ENCODE assay signal across 35 cellular contexts in the genomic region with DNA sequence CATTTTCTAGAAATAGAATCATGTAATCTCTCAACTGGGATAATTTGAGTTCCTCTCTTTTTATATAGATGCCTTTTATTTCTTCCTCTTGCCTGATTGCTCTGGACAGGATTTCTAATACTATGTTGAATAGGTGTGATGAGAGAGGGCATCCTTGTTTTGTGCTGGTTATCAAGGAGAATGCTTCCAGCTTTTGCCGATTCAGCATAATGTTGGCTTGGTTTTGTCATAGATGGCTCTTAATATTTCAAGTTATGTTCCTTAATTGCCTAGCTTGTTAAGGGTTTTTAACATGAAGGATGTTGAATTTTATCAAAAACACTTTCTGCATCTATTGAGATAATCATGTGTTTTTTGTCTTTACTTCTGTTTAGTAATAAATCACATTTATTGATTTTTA. TPM values are rescaled to one million over a fixed set of nuclear protein-coding genes. Genes with fewer than 3 reads are reported as not detected.
"Had no signal": no experiment of that assay in that cellular context is flagged by ENCODE, and none has a peak within 500 bp of the region (broad histone marks: within the 10 kb centered on the region; RNA-seq: fewer than 3 reads in every experiment).

No MANE protein-coding gene starts in this region.

- H3K4me1 ChIP-seq: ascending aorta, body of pancreas, breast epithelium had no signal

- H3K4me1 Mint-ChIP-seq: activated B cell treated with CpG ODN at 0.5 μM for 24 hours; activated CD4-positive, alpha-beta memory T cell treated with anti-CD3 and anti-CD28 coated beads, Interleukin-2, amount 10 ng/mL, durations not matched to agents 7 days and 5 days; activated CD4-positive, alpha-beta T cell treated with anti-CD3 and anti-CD28 coated beads, Interleukin-2, amount 10 ng/mL, durations not matched to agents 7 days and 5 days; activated CD8-positive, alpha-beta memory T cell treated with anti-CD3 and anti-CD28 coated beads, Interleukin-2, amount 10 ng/mL, durations not matched to agents 7 days and 5 days; activated naive CD4-positive, alpha-beta T cell treated with anti-CD3 and anti-CD28 coated beads, Interleukin-2, amount 10 ng/mL, durations not matched to agents 7 days and 5 days; activated naive CD4-positive, alpha-beta T cell treated with anti-CD3 and anti-CD28 coated beads, Interleukin-2, amount 50 U/mL, for 24 hours; activated naive CD8-positive, alpha-beta T cell treated with anti-CD3 and anti-CD28 coated beads, Interleukin-2, amount 10 ng/mL, durations not matched to agents 7 days and 5 days; activated naive CD8-positive, alpha-beta T cell treated with anti-CD3 and anti-CD28 coated beads, Interleukin-2, amount 50 U/mL, for 24 hours had no signal

- H3K36me3 Mint-ChIP-seq: activated CD8-positive, alpha-beta memory T cell treated with anti-CD3 and anti-CD28 coated beads, Interleukin-2, amount 10 ng/mL, durations not matched to agents 7 days and 5 days; activated naive CD4-positive, alpha-beta T cell treated with anti-CD3 and anti-CD28 coated beads, Interleukin-2, amount 10 ng/mL, durations not matched to agents 7 days and 5 days; activated naive CD4-positive, alpha-beta T cell treated with anti-CD3 and anti-CD28 coated beads, Interleukin-2, amount 50 U/mL, for 24 hours; activated naive CD8-positive, alpha-beta T cell; activated naive CD8-positive, alpha-beta T cell treated with anti-CD3 and anti-CD28 coated beads, Interleukin-2, amount 10 ng/mL, durations not matched to agents 7 days and 5 days had no signal

- H3K27me3 ChIP-seq: ascending aorta, body of pancreas, brain microvascular endothelial cell had no signal

- H3K4me3 ChIP-seq: ascending aorta, body of pancreas, breast epithelium had no signal

- H3K27ac Mint-ChIP-seq: activated B cell treated with CpG ODN at 0.5 μM for 24 hours; activated CD4-positive, alpha-beta memory T cell treated with anti-CD3 and anti-CD28 coated beads, Interleukin-2, amount 10 ng/mL, durations not matched to agents 7 days and 5 days; activated CD4-positive, alpha-beta T cell treated with anti-CD3 and anti-CD28 coated beads, Interleukin-2, amount 10 ng/mL, durations not matched to agents 7 days and 5 days; activated CD8-positive, alpha-beta memory T cell treated with anti-CD3 and anti-CD28 coated beads, Interleukin-2, amount 10 ng/mL, durations not matched to agents 7 days and 5 days; activated CD8-positive, alpha-beta T cell treated with anti-CD3 and anti-CD28 coated beads, Interleukin-2, amount 10 ng/mL, durations not matched to agents 7 days and 5 days; activated naive CD4-positive, alpha-beta T cell treated with anti-CD3 and anti-CD28 coated beads, Interleukin-2, amount 10 ng/mL, durations not matched to agents 7 days and 5 days; activated naive CD4-positive, alpha-beta T cell treated with anti-CD3 and anti-CD28 coated beads, Interleukin-2, amount 50 U/mL, for 24 hours; activated naive CD8-positive, alpha-beta T cell; activated naive CD8-positive, alpha-beta T cell treated with anti-CD3 and anti-CD28 coated beads, Interleukin-2, amount 10 ng/mL, durations not matched to agents 7 days and 5 days; activated naive CD8-positive, alpha-beta T cell treated with anti-CD3 and anti-CD28 coated beads, Interleukin-2, amount 50 U/mL, for 24 hours; activated T-cell treated with anti-CD3 and anti-CD28 coated beads, Interleukin-2, amount 50 U/mL, for 24 hours; activated T-helper 2 cell treated with anti-CD3 and anti-CD28 coated beads, Interferon-gamma antibody, Interleukin-2, Interleukin-4, amounts not matched to agents 10 μg/mL and 5 μg/mL and 100 μg/mL, durations not matched to agents 14 hours and 24 hours and 36 hours; T-helper 1 cell treated with Interleukin-12 subunit alpha and Interleukin-12 subunit beta and Interleukin-4 antibody, amounts not matched to agents 30 μg/mL and 1 μg/mL, for 36 hours; T-helper 2 cell treated with Interferon-gamma antibody and Interleukin-4, amounts not matched to agents 5 μg/mL and 100 μg/mL, for 36 hours had no signal

- H3K27me3 Mint-ChIP-seq: activated B cell treated with CpG ODN at 0.5 μM for 24 hours; activated CD4-positive, alpha-beta memory T cell treated with anti-CD3 and anti-CD28 coated beads, Interleukin-2, amount 10 ng/mL, durations not matched to agents 7 days and 5 days; activated CD4-positive, alpha-beta T cell treated with anti-CD3 and anti-CD28 coated beads, Interleukin-2, amount 10 ng/mL, durations not matched to agents 7 days and 5 days; activated CD8-positive, alpha-beta memory T cell treated with anti-CD3 and anti-CD28 coated beads, Interleukin-2, amount 10 ng/mL, durations not matched to agents 7 days and 5 days; activated naive CD4-positive, alpha-beta T cell treated with anti-CD3 and anti-CD28 coated beads, Interleukin-2, amount 10 ng/mL, durations not matched to agents 7 days and 5 days; activated naive CD4-positive, alpha-beta T cell treated with anti-CD3 and anti-CD28 coated beads, Interleukin-2, amount 50 U/mL, for 24 hours; activated naive CD8-positive, alpha-beta T cell; activated naive CD8-positive, alpha-beta T cell treated with anti-CD3 and anti-CD28 coated beads, Interleukin-2, amount 10 ng/mL, durations not matched to agents 7 days and 5 days; activated naive CD8-positive, alpha-beta T cell treated with anti-CD3 and anti-CD28 coated beads, Interleukin-2, amount 50 U/mL, for 24 hours had no signal

- DNase-seq: activated B cell treated with CpG ODN at 0.5 μM for 24 hours; activated CD4-positive, alpha-beta memory T cell treated with anti-CD3 and anti-CD28 coated beads, Interleukin-2, amount 10 ng/mL, durations not matched to agents 7 days and 5 days; activated CD4-positive, alpha-beta T cell treated with anti-CD3 and anti-CD28 coated beads for 4 hours; activated CD4-positive, alpha-beta T cell treated with anti-CD3 and anti-CD28 coated beads, Interleukin-2, amount 10 ng/mL, durations not matched to agents 7 days and 5 days; activated CD4-positive, alpha-beta T cell treated with anti-CD3 and anti-CD28 coated beads, Interleukin-2, amount 50 U/mL, for 48 hours; activated CD4-positive, CD25-positive, alpha-beta regulatory T cell treated with anti-CD3 and anti-CD28 coated beads, Interleukin-2, amount 50 U/mL, for 72 hours; activated CD8-positive, alpha-beta memory T cell treated with anti-CD3 and anti-CD28 coated beads for 24 hours; activated CD8-positive, alpha-beta memory T cell treated with anti-CD3 and anti-CD28 coated beads, Interleukin-2, amount 10 ng/mL, durations not matched to agents 7 days and 5 days; activated CD8-positive, alpha-beta memory T cell treated with anti-CD3 and anti-CD28 coated beads, Interleukin-2, amount 50 U/mL, for 48 hours; activated CD8-positive, alpha-beta T cell treated with anti-CD3 and anti-CD28 coated beads, Interleukin-2, amount 10 ng/mL, durations not matched to agents 7 days and 5 days; activated effector memory CD4-positive, alpha-beta T cell treated with Interleukin-2 at 50 U/mL for 16 hours; activated gamma-delta T cell; activated naive CD4-positive, alpha-beta T cell treated with anti-CD3 and anti-CD28 coated beads, Interleukin-2, amount 10 ng/mL, durations not matched to agents 7 days and 5 days; activated naive CD4-positive, alpha-beta T cell treated with Interleukin-2 at 50 U/mL for 16 hours; activated naive CD8-positive, alpha-beta T cell treated with anti-CD3 and anti-CD28 coated beads, Interleukin-2, amount 10 ng/mL, durations not matched to agents 7 days and 5 days; activated naive CD8-positive, alpha-beta T cell treated with anti-CD3 and anti-CD28 coated beads, Interleukin-2, amount 50 U/mL, for 24 hours; activated T-cell treated with anti-CD3 and anti-CD28 coated beads, Interleukin-2, amount 50 U/mL, for 24 hours; activated T-cell treated with anti-CD3 and anti-CD28 coated beads, Interleukin-2, amount 50 U/mL, for 48 hours; amygdala; anterior cingulate cortex; body of pancreas; brain microvascular endothelial cell; central memory CD4-positive, alpha-beta T cell; T-helper 1 cell; T-helper 2 cell; T-helper 9 cell had no signal

- H3K9me3 ChIP-seq: ascending aorta, body of pancreas, breast epithelium had no signal

- FAIRE-seq: TTC549 had no signal

- H3K36me3 ChIP-seq: ascending aorta, brain microvascular endothelial cell, breast epithelium had no signal

- H3K9me3 Mint-ChIP-seq: activated B cell treated with CpG ODN at 0.5 μM for 24 hours; activated CD4-positive, alpha-beta memory T cell treated with anti-CD3 and anti-CD28 coated beads, Interleukin-2, amount 10 ng/mL, durations not matched to agents 7 days and 5 days; activated CD4-positive, alpha-beta T cell treated with anti-CD3 and anti-CD28 coated beads, Interleukin-2, amount 10 ng/mL, durations not matched to agents 7 days and 5 days; activated naive CD4-positive, alpha-beta T cell treated with anti-CD3 and anti-CD28 coated beads, Interleukin-2, amount 50 U/mL, for 24 hours; activated naive CD8-positive, alpha-beta T cell treated with anti-CD3 and anti-CD28 coated beads, Interleukin-2, amount 10 ng/mL, durations not matched to agents 7 days and 5 days had no signal

- ATAC-seq: activated CD8-positive, alpha-beta memory T cell treated with anti-CD3 and anti-CD28 coated beads, Interleukin-2, amount 10 ng/mL, durations not matched to agents 7 days and 5 days; activated CD8-positive, alpha-beta T cell treated with anti-CD3 and anti-CD28 coated beads, Interleukin-2, amount 10 ng/mL, durations not matched to agents 7 days and 5 days; activated naive CD8-positive, alpha-beta T cell treated with anti-CD3 and anti-CD28 coated beads, Interleukin-2, amount 50 U/mL, for 24 hours; body of pancreas had no signal

- H3K27ac ChIP-seq: ascending aorta, body of pancreas, brain microvascular endothelial cell, breast epithelium, VCaP had no signal

- H3K4me3 Mint-ChIP-seq: activated B cell treated with CpG ODN at 0.5 μM for 24 hours; activated CD4-positive, alpha-beta memory T cell treated with anti-CD3 and anti-CD28 coated beads, Interleukin-2, amount 10 ng/mL, durations not matched to agents 7 days and 5 days; activated CD4-positive, alpha-beta T cell treated with anti-CD3 and anti-CD28 coated beads, Interleukin-2, amount 10 ng/mL, durations not matched to agents 7 days and 5 days; activated CD8-positive, alpha-beta memory T cell treated with anti-CD3 and anti-CD28 coated beads, Interleukin-2, amount 10 ng/mL, durations not matched to agents 7 days and 5 days; activated CD8-positive, alpha-beta T cell treated with anti-CD3 and anti-CD28 coated beads, Interleukin-2, amount 10 ng/mL, durations not matched to agents 7 days and 5 days; activated naive CD4-positive, alpha-beta T cell treated with anti-CD3 and anti-CD28 coated beads, Interleukin-2, amount 10 ng/mL, durations not matched to agents 7 days and 5 days; activated naive CD4-positive, alpha-beta T cell treated with anti-CD3 and anti-CD28 coated beads, Interleukin-2, amount 50 U/mL, for 24 hours; activated naive CD8-positive, alpha-beta T cell; activated naive CD8-positive, alpha-beta T cell treated with anti-CD3 and anti-CD28 coated beads, Interleukin-2, amount 10 ng/mL, durations not matched to agents 7 days and 5 days; activated naive CD8-positive, alpha-beta T cell treated with anti-CD3 and anti-CD28 coated beads, Interleukin-2, amount 50 U/mL, for 24 hours; activated T-cell treated with anti-CD3 and anti-CD28 coated beads, Interleukin-2, amount 50 U/mL, for 24 hours; T-helper 1 cell treated with Interleukin-12 subunit alpha and Interleukin-12 subunit beta and Interleukin-4 antibody, amounts not matched to agents 30 μg/mL and 1 μg/mL, for 36 hours; T-helper 2 cell treated with Interferon-gamma antibody and Interleukin-4, amounts not matched to agents 5 μg/mL and 100 μg/mL, for 36 hours had no signal

RNA-seq across cellular contexts. Expression of a gene that starts 58.7 kb away (rescaled TPM):
- total RNA-seq: activated B cell treated with CpG ODN at 0.5 μM for 24 hours; activated CD4-positive, alpha-beta memory T cell treated with anti-CD3 and anti-CD28 coated beads, Interleukin-2, amount 10 ng/mL, durations not matched to agents 7 days and 5 days; activated CD4-positive, alpha-beta T cell treated with anti-CD3 and anti-CD28 coated beads, Interleukin-2, amount 10 ng/mL, durations not matched to agents 7 days and 5 days; activated CD8-positive, alpha-beta memory T cell treated with anti-CD3 and anti-CD28 coated beads, Interleukin-2, amount 10 ng/mL, durations not matched to agents 7 days and 5 days; activated CD8-positive, alpha-beta T cell treated with anti-CD3 and anti-CD28 coated beads, Interleukin-2, amount 10 ng/mL, durations not matched to agents 7 days and 5 days; activated naive CD8-positive, alpha-beta T cell treated with anti-CD3 and anti-CD28 coated beads, Interleukin-2, amount 10 ng/mL, durations not matched to agents 7 days and 5 days; activated T-helper 2 cell treated with anti-CD3 and anti-CD28 coated beads, Interferon-gamma antibody, Interleukin-2, Interleukin-4, amounts not matched to agents 10 μg/mL and 5 μg/mL and 100 μg/mL, durations not matched to agents 14 hours and 24 hours and 36 hours had no signal
